Comparison of ENCODE assay signal across 1 cellular context in genomic region chr12:52884526-52885293, GRCh38.
TF ChIP-seq lines count a peak whose summit lies in the region.

No MANE protein-coding gene starts in this region.

TF ChIP-seq in liver, 16 proteins besides CTCF, POLR2A, EP300 and RAD21 (continued from another document):
- peak; percentile 61 for TF ChIP-seq ATF3 (IDR thresholded peaks at IDR 0.05)
